29 cellular contexts compared by ENCODE assay signal in the genomic region with DNA sequence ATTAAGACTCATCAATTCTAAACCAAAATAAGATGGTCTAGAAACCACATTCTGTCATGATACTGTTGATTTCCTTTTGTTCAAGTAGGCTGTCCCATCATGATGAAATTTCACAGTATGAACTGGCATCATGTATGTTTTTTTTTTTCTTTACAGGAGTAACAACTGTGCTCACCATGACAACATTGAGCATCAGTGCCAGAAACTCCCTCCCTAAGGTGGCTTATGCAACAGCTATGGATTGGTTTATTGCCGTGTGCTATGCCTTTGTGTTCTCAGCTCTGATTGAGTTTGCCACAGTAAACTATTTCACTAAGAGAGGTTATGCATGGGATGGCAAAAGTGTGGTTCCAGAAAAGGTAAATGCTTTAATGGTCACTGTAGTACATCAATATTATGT. TPM values are rescaled to one million over a fixed set of nuclear protein-coding genes. Genes with fewer than 3 reads are reported as not detected.
"Had no signal": no experiment of that assay in that cellular context is flagged by ENCODE, and none has a peak within 500 bp of the region (broad histone marks: within the 10 kb centered on the region; RNA-seq: fewer than 3 reads in every experiment).

No MANE protein-coding gene starts in this region.

- DNase-seq: stimulated activated CD4-positive, alpha-beta T cell treated with anti-CD3 and anti-CD28 coated beads, Interleukin-2, amount 100 ng/mL, for 48 hours; stimulated activated CD4-positive, alpha-beta T cell treated with anti-CD3 and anti-CD28 coated beads, Interleukin-4, amount 100 ng/mL, for 1 hour; stimulated activated CD4-positive, alpha-beta T cell treated with anti-CD3 and anti-CD28 coated beads, Interleukin-4, amount 100 ng/mL, for 24 hours; stimulated activated CD4-positive, alpha-beta T cell treated with anti-CD3 and anti-CD28 coated beads, Interleukin-4, amount 100 ng/mL, for 4 hours; stimulated activated CD8-positive, alpha-beta memory T cell treated with anti-CD3 and anti-CD28 coated beads, Interleukin-4, amount 100 ng/mL, for 48 hours; stimulated activated naive B cell treated with anti-CD40 and anti-IgM and Interleukin-4, amounts not matched to agents 10 μg/mL and 1 μg/mL and 100 μg/mL, for 72 hours; stimulated activated naive CD4-positive, alpha-beta T cell; stimulated activated naive CD4-positive, alpha-beta T cell treated with Interleukin-2 at 50 U/mL for 16 hours; stimulated activated naive CD8-positive, alpha-beta T cell treated with anti-CD3 and anti-CD28 coated beads, Interleukin-15, amount 100 ng/mL, for 72 hours; stomach; substantia nigra; testis; thyroid gland; tibial artery; transverse colon; trophoblast cell; upper lobe of left lung; upper lobe of right lung; uterus had no signal

- H3K9me3 Mint-ChIP-seq: stimulated activated memory B cell treated with anti-CD40 and anti-IgM and Interleukin-4, amounts not matched to agents 10 μg/mL and 1 μg/mL and 100 μg/mL, for 72 hours; type B pancreatic cell had no signal

- ATAC-seq: stimulated activated effector memory CD8-positive, alpha-beta T cell treated with anti-CD3 and anti-CD28 coated beads, Interleukin-12 subunit alpha, Interleukin-12 subunit beta, amount 100 ng/mL, for 72 hours; stimulated activated memory B cell treated with anti-CD40 and anti-IgM and Interleukin-4, amounts not matched to agents 10 μg/mL and 1 μg/mL and 100 μg/mL, for 72 hours; stimulated activated naive B cell treated with anti-CD40 and anti-IgM and Interleukin-4, amounts not matched to agents 10 μg/mL and 1 μg/mL and 100 μg/mL, for 72 hours; stimulated activated naive CD8-positive, alpha-beta T cell treated with anti-CD3 and anti-CD28 coated beads, Interleukin-15, amount 100 ng/mL, for 72 hours; upper lobe of right lung had no signal

- H3K27ac Mint-ChIP-seq: stimulated activated effector memory CD8-positive, alpha-beta T cell treated with anti-CD3 and anti-CD28 coated beads, Interleukin-12 subunit alpha, Interleukin-12 subunit beta, amount 100 ng/mL, for 72 hours; stimulated activated memory B cell treated with anti-CD40 and anti-IgM and Interleukin-4, amounts not matched to agents 10 μg/mL and 1 μg/mL and 100 μg/mL, for 72 hours; stimulated activated naive B cell treated with anti-CD40 and anti-IgM and Interleukin-4, amounts not matched to agents 10 μg/mL and 1 μg/mL and 100 μg/mL, for 72 hours; stimulated activated naive CD8-positive, alpha-beta T cell treated with anti-CD3 and anti-CD28 coated beads, Interleukin-15, amount 100 ng/mL, for 72 hours; stimulated activated naive CD8-positive, alpha-beta T cell treated with anti-CD3 and anti-CD28 coated beads, Interleukin-15, Interleukin-2, amounts not matched to agents 100 ng/mL and 50 ng/mL, for 24 hours; type B pancreatic cell had no signal

- H3K4me3 Mint-ChIP-seq: stimulated activated effector memory CD8-positive, alpha-beta T cell treated with anti-CD3 and anti-CD28 coated beads, Interleukin-12 subunit alpha, Interleukin-12 subunit beta, amount 100 ng/mL, for 72 hours; stimulated activated memory B cell treated with anti-CD40 and anti-IgM and Interleukin-4, amounts not matched to agents 10 μg/mL and 1 μg/mL and 100 μg/mL, for 72 hours; stimulated activated naive B cell treated with anti-CD40 and anti-IgM and Interleukin-4, amounts not matched to agents 10 μg/mL and 1 μg/mL and 100 μg/mL, for 72 hours; stimulated activated naive CD8-positive, alpha-beta T cell treated with anti-CD3 and anti-CD28 coated beads, Interleukin-15, amount 100 ng/mL, for 72 hours; stimulated activated naive CD8-positive, alpha-beta T cell treated with anti-CD3 and anti-CD28 coated beads, Interleukin-15, Interleukin-2, amounts not matched to agents 100 ng/mL and 50 ng/mL, for 24 hours; type B pancreatic cell had no signal

- H3K27me3 Mint-ChIP-seq: stimulated activated memory B cell treated with anti-CD40 and anti-IgM and Interleukin-4, amounts not matched to agents 10 μg/mL and 1 μg/mL and 100 μg/mL, for 72 hours; stimulated activated naive B cell treated with anti-CD40 and anti-IgM and Interleukin-4, amounts not matched to agents 10 μg/mL and 1 μg/mL and 100 μg/mL, for 72 hours; stimulated activated naive CD8-positive, alpha-beta T cell treated with anti-CD3 and anti-CD28 coated beads, Interleukin-15, amount 100 ng/mL, for 72 hours; stimulated activated naive CD8-positive, alpha-beta T cell treated with anti-CD3 and anti-CD28 coated beads, Interleukin-15, Interleukin-2, amounts not matched to agents 100 ng/mL and 50 ng/mL, for 24 hours; type B pancreatic cell had no signal

- H3K36me3 Mint-ChIP-seq: stimulated activated effector memory CD8-positive, alpha-beta T cell treated with anti-CD3 and anti-CD28 coated beads, Interleukin-12 subunit alpha, Interleukin-12 subunit beta, amount 100 ng/mL, for 72 hours; stimulated activated memory B cell treated with anti-CD40 and anti-IgM and Interleukin-4, amounts not matched to agents 10 μg/mL and 1 μg/mL and 100 μg/mL, for 72 hours; stimulated activated naive B cell treated with anti-CD40 and anti-IgM and Interleukin-4, amounts not matched to agents 10 μg/mL and 1 μg/mL and 100 μg/mL, for 72 hours; type B pancreatic cell had no signal

- H3K4me1 Mint-ChIP-seq: stimulated activated effector memory CD8-positive, alpha-beta T cell treated with anti-CD3 and anti-CD28 coated beads, Interleukin-12 subunit alpha, Interleukin-12 subunit beta, amount 100 ng/mL, for 72 hours; stimulated activated memory B cell treated with anti-CD40 and anti-IgM and Interleukin-4, amounts not matched to agents 10 μg/mL and 1 μg/mL and 100 μg/mL, for 72 hours; stimulated activated naive B cell treated with anti-CD40 and anti-IgM and Interleukin-4, amounts not matched to agents 10 μg/mL and 1 μg/mL and 100 μg/mL, for 72 hours; stimulated activated naive CD8-positive, alpha-beta T cell treated with anti-CD3 and anti-CD28 coated beads, Interleukin-15, amount 100 ng/mL, for 72 hours had no signal

RNA-seq across cellular contexts. Expression of a gene that starts 47.6 kb away (rescaled TPM):
- total RNA-seq: subcutaneous adipose tissue, suprapubic skin, thoracic aorta, thyroid gland, tibial nerve, upper lobe of left lung, upper lobe of right lung, ureter, vagina had no signal
